In the genomic region with DNA sequence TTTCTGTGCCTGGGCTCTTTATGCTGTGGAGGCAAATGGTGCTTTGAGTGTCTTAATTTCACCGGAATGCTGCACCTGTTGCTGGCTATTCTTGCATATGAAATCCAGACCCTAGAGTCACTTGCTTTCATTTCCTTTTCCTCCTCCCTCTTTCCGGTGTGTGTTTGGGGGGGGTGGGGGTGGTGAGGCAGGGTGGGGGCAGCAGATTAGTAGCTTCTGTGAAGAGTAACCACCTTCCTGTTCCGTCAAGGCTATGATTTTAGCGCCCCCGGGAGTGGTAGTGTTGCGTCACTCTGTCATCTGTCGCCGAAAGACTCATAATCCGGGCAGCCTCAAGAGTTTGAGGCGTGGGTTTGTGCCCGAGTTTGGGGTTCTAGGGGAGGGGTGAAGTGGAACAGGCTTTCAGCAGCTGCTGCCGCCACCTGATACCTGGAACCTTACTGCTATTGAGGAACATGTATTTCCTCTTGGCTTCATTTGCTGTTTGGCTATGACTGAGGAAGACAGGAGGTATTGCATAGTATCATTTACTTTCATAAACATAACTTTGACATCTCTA, we compare ENCODE assay signal across 8 cellular contexts. TPM values are rescaled to one million over a fixed set of nuclear protein-coding genes. Genes with fewer than 3 reads are reported as not detected.
DNase-seq lines count a peak whose midpoint lies in the region; ATAC-seq and TF ChIP-seq lines count a peak whose summit lies in the region.

No MANE protein-coding gene starts in this region.

- DNase-seq in Right ventricle myocardium inferior (ENCODE audit: missing footprints): no peak
- DNase-seq in Right ventricle myocardium superior: no peak
- peak; percentile 62 to 67 for DNase-seq in activated CD4-positive, alpha-beta T cell treated with anti-CD3 and anti-CD28 coated beads, Interleukin-2, amount 50 U/mL, for 4 hours
- DNase-seq in kidney tubule cell (ENCODE audit: low spot score): peak; percentile 37
- peak; percentile 60 to 83 for DNase-seq in stimulated activated naive CD8-positive, alpha-beta T cell treated with anti-CD3 and anti-CD28 coated beads, Interleukin-15, amount 100 ng/mL, for 72 hours
- no peak for DNase-seq in NCI-H1694 treated with DMSO at 0.1 percent for 48 hours (lab: John Stamatoyannopoulos, UW)
- no peak for DNase-seq in dorsolateral prefrontal cortex

- intact Hi-C loops in Right ventricle myocardium inferior (cut with DNase I): no loop called here
- intact Hi-C loops in Right ventricle myocardium superior (cut with DNase I): no loop called here
- intact Hi-C loops in dorsolateral prefrontal cortex (cut with DNase I): no loop called here

- no peak for TF ChIP-seq CTCF in dorsolateral prefrontal cortex (IDR thresholded peaks at IDR 0.05 in 54 of 56, conservative IDR thresholded peaks at IDR 0.05 in 2 of 56; ENCODE audit: low read depth in 1 of 56, partially characterized antibody in 56 of 56)

- H3K4me3 ChIP-seq in dorsolateral prefrontal cortex: no peak overlapping the region

- peaks cover 0 to 9% (median 0%) of the 10 kb centered on the region in 45 donors for H3K27me3 ChIP-seq in dorsolateral prefrontal cortex

- H3K9me3 Mint-ChIP-seq in stimulated activated naive CD8-positive, alpha-beta T cell treated with anti-CD3 and anti-CD28 coated beads, Interleukin-15, amount 100 ng/mL, for 72 hours: no peaks in the 10 kb centered on the region

- no peaks in the 10 kb centered on the region for H3K27me3 Mint-ChIP-seq in stimulated activated naive CD8-positive, alpha-beta T cell treated with anti-CD3 and anti-CD28 coated beads, Interleukin-15, amount 100 ng/mL, for 72 hours

- H3K27ac ChIP-seq in dorsolateral prefrontal cortex: no peak overlapping the region

- ATAC-seq in Right ventricle myocardium inferior (peak; percentile 31), Right ventricle myocardium superior (ENCODE audit: poor library complexity) (no peak), HG03520 (IDR thresholded peaks at IDR 0.05; ENCODE audit: unreplicated experiment) (peak; percentile 49)
- ATAC-seq in stimulated activated naive CD8-positive, alpha-beta T cell treated with anti-CD3 and anti-CD28 coated beads, Interleukin-15, amount 100 ng/mL, for 72 hours: peak; percentile 84

- H3K4me3 Mint-ChIP-seq in stimulated activated naive CD8-positive, alpha-beta T cell treated with anti-CD3 and anti-CD28 coated beads, Interleukin-15, amount 100 ng/mL, for 72 hours: peak overlapping the region; percentile 62 to 79

- H3K27ac Mint-ChIP-seq in stimulated activated naive CD8-positive, alpha-beta T cell treated with anti-CD3 and anti-CD28 coated beads, Interleukin-15, amount 100 ng/mL, for 72 hours: peak overlapping the region; percentile 81 to 85

- H3K4me1 Mint-ChIP-seq in stimulated activated naive CD8-positive, alpha-beta T cell treated with anti-CD3 and anti-CD28 coated beads, Interleukin-15, amount 100 ng/mL, for 72 hours: peaks cover 51% of the 10 kb centered on the region

RNA-seq across cellular contexts. Expression of a gene that starts 49.1 kb away (rescaled TPM):
- 69.2 TPM for total RNA-seq in Right ventricle myocardium inferior
- total RNA-seq in Right ventricle myocardium superior: 65.8 TPM
- total RNA-seq in dorsolateral prefrontal cortex: 100 to 1,000 TPM in 3 of 120 experiments, 10 to 100 TPM in 117; 44.5 to 111 (median 70.5) TPM

Comparison
In these comparisons a context has a peak if more than half of its experiments do, and no peak if none do; other contexts are left out.
1. DNase-seq: peak in activated CD4-positive, alpha-beta T cell treated with anti-CD3 and anti-CD28 coated beads, Interleukin-2, amount 50 U/mL, for 4 hours (2 of 2), kidney tubule cell (single experiment) and stimulated activated naive CD8-positive, alpha-beta T cell treated with anti-CD3 and anti-CD28 coated beads, Interleukin-15, amount 100 ng/mL, for 72 hours (2 of 2); none in Right ventricle myocardium inferior (single experiment), Right ventricle myocardium superior (single experiment), NCI-H1694 treated with DMSO at 0.1 percent for 48 hours (single experiment) and dorsolateral prefrontal cortex (0 of 10).